In genomic region chr3:184745526-184745925, GRCh38 we compare ENCODE assay signal across 21 cellular contexts. TPM values are rescaled to one million over a fixed set of nuclear protein-coding genes. Genes with fewer than 3 reads are reported as not detected.
DNase-seq lines count a peak whose midpoint lies in the region; ATAC-seq, FAIRE-seq and TF ChIP-seq lines count a peak whose summit lies in the region.
"Had no signal": no experiment of that assay in that cellular context is flagged by ENCODE, and none has a peak within 500 bp of the region (broad histone marks: within the 10 kb centered on the region; RNA-seq: fewer than 3 reads in every experiment).

No MANE protein-coding gene starts in this region.

- H3K27ac ChIP-seq in BLaER1, result no peak overlapping the region
- peak overlapping the region in 2 of 4 donors; percentile 26 to 36 for H3K27ac ChIP-seq in body of pancreas
- H3K27ac ChIP-seq in kidney (ENCODE audit: low read depth in 2 of 2, low read length in 2 of 2), result no peak overlapping the region
- H3K27ac ChIP-seq: C4-2B had no signal

- 56% methylated on average over 11 of the region's 11 CpGs for WGBS in body of pancreas, 2 donors

- FAIRE-seq in kidney (lab: Jason Lieb, UNC), result no peak
- FAIRE-seq: G401.6, GM18507 had no signal

- DNase-seq in body of pancreas, result peak; percentile 42 to 78 (median 56)
- DNase-seq in kidney, result peak; percentile 19
- DNase-seq in sciatic nerve (ENCODE audit: low spot score), result peak; percentile 54
- DNase-seq in RKO (ENCODE audit: low spot score), result no peak
- no peak for DNase-seq in NAMALWA (ENCODE audit: low spot score)
- no peak for DNase-seq in T1000 (lab: John Stamatoyannopoulos, UW)
- DNase-seq: 8988T; Calu3; KG1; NCI-H1105 treated with DMSO at 0.1 percent for 48 hours; NCI-H2029 treated with DMSO at 0.1 percent for 48 hours; NCI-H226; NCI-H524; NCI-H774; NK-92 treated with Interleukin-12 subunit alpha and Interleukin-12 subunit beta, amount 100 ng/mL, for 24 hours had no signal

- H3K4me3 ChIP-seq in BLaER1, result no peak overlapping the region
- H3K4me3 ChIP-seq in body of pancreas, result no peak overlapping the region
- H3K4me3 ChIP-seq in kidney (ENCODE audit: low read length in 2 of 2), result no peak overlapping the region

- H3K36me3 ChIP-seq in BLaER1, result no peaks in the 10 kb centered on the region
- no peaks in the 10 kb centered on the region for H3K36me3 ChIP-seq in body of pancreas (replicated peaks in 1 of 2; ENCODE audit: insufficient read depth in 1 of 2, low read depth in 2 of 2)
- no peaks in the 10 kb centered on the region for H3K36me3 ChIP-seq in kidney (ENCODE audit: control insufficient read depth in 1 of 2, insufficient read depth in 2 of 2, low read length in 2 of 2)

- H3K27me3 ChIP-seq in BLaER1 (no peaks in the 10 kb centered on the region), body of pancreas (no peaks in the 10 kb centered on the region)

- TF ChIP-seq CTCF in body of pancreas (IDR thresholded peaks at IDR 0.05) (no peak), kidney (IDR thresholded peaks at IDR 0.05; ENCODE audit: borderline replicate concordance, extremely low read depth, insufficient read depth) (no peak)

- no peaks in the 10 kb centered on the region for H3K9me3 ChIP-seq in BLaER1
- no peaks in the 10 kb centered on the region for H3K9me3 ChIP-seq in body of pancreas
- H3K9me3 ChIP-seq in kidney (ENCODE audit: control insufficient read depth in 1 of 2, low read length in 2 of 2), result no peaks in the 10 kb centered on the region

- no peaks in the 10 kb centered on the region for H4K20me1 ChIP-seq in BLaER1

- H3K4me1 ChIP-seq in BLaER1 (peaks cover 13% of the 10 kb centered on the region), body of pancreas (peaks cover 16% of the 10 kb centered on the region), kidney (ENCODE audit: control insufficient read depth in 1 of 2, insufficient read depth in 1 of 2, low read depth in 1 of 2, low read length in 2 of 2) (peaks cover 0 to 2% of the 10 kb centered on the region in 2 donors)

- H3K9ac ChIP-seq in BLaER1 (no peak overlapping the region), kidney (ENCODE audit: low read length in 2 of 2) (no peak overlapping the region)

- ATAC-seq in body of pancreas (peak; percentile 49), sciatic nerve (no peak)
- ATAC-seq: Panc1, Right ventricle myocardium inferior had no signal

- no peak for TF ChIP-seq POLR2A in body of pancreas (IDR thresholded peaks at IDR 0.05)

- intact Hi-C loops in body of pancreas (cut with DNase I), result no loop called here
- intact Hi-C loops in kidney (cut with DNase I), result no loop called here
- intact Hi-C loops in sciatic nerve (cut with DNase I), result no loop called here

- peak overlapping the region; percentile 27; the same call in 1 of the 2 replicates for H3K4me2 ChIP-seq in BLaER1

RNA-seq across cellular contexts. Expression of gene MAGEF1, which starts 33.7 kb away (rescaled TPM):
- total RNA-seq in body of pancreas (10 to 100 TPM; 21.8 to 31.1 TPM), kidney (37.9 TPM), sciatic nerve (25.0 TPM)
- 50.0 TPM for polyA plus RNA-seq in kidney (ENCODE audit: insufficient read depth, low read depth, low replicate concordance)

Comparison
In these comparisons a context has a peak if more than half of its experiments do, and no peak if none do; other contexts are left out.
1. DNase-seq: peak in body of pancreas (4 of 4), kidney (single experiment) and sciatic nerve (single experiment); none in RKO (single experiment), NAMALWA (single experiment) and T1000 (single experiment).